ENCODE assay signal across 24 cellular contexts in genomic region chr2:238521870-238522269, GRCh38.
"Had no signal": no experiment of that assay in that cellular context is flagged by ENCODE, and none has a peak within 500 bp of the region (broad histone marks: within the 10 kb centered on the region; RNA-seq: fewer than 3 reads in every experiment).

No MANE protein-coding gene starts in this region.

- H3K4me3 ChIP-seq: heart right ventricle, lower lobe of right lung, sigmoid colon, testis, uterus had no signal

- H3K9me3 ChIP-seq: testis had no signal

- H3K27ac ChIP-seq: heart right ventricle, lower lobe of right lung, sigmoid colon, testis, uterus, VCaP had no signal

- DNase-seq: activated CD4-positive, alpha-beta T cell treated with anti-CD3 and anti-CD28 coated beads, Interleukin-2, amount 10 ng/mL, durations not matched to agents 7 days and 5 days; activated CD8-positive, alpha-beta memory T cell treated with anti-CD3 and anti-CD28 coated beads, Interleukin-2, amount 10 ng/mL, durations not matched to agents 7 days and 5 days; activated CD8-positive, alpha-beta T cell treated with anti-CD3 and anti-CD28 coated beads for 36 hours; activated effector memory CD4-positive, alpha-beta T cell treated with anti-CD3 and anti-CD28 coated beads, Interleukin-2, amount 50 U/mL, for 16 hours; activated naive CD4-positive, alpha-beta T cell treated with anti-CD3 and anti-CD28 coated beads, Interleukin-2, amount 10 ng/mL, durations not matched to agents 7 days and 5 days; activated T-cell treated with anti-CD3 and anti-CD28 coated beads for 4 hours; amygdala; heart right ventricle; islet precursor cell; lower lobe of right lung; naive thymus-derived CD4-positive, alpha-beta T cell; retina; sigmoid colon; stimulated activated CD4-positive, alpha-beta T cell treated with anti-CD3 and anti-CD28 coated beads, Interleukin-2, amount 100 ng/mL, for 48 hours; stimulated activated CD8-positive, alpha-beta memory T cell treated with anti-CD3 and anti-CD28 coated beads, Interleukin-4, amount 100 ng/mL, for 48 hours; stimulated activated naive CD4-positive, alpha-beta T cell; testis; trophoblast cell; uterus had no signal

- H3K27me3 ChIP-seq: sigmoid colon, testis, uterus had no signal

- FAIRE-seq: endometrium had no signal

- ATAC-seq: activated CD4-positive, CD25-positive, alpha-beta regulatory T cell treated with anti-CD3 and anti-CD28 coated beads, Interleukin-2, amount 50 U/mL, for 24 hours; activated CD8-positive, alpha-beta memory T cell treated with anti-CD3 and anti-CD28 coated beads, Interleukin-2, amount 10 ng/mL, durations not matched to agents 7 days and 5 days; activated CD8-positive, alpha-beta T cell treated with anti-CD3 and anti-CD28 coated beads for 36 hours; heart right ventricle; lower lobe of right lung; naive thymus-derived CD4-positive, alpha-beta T cell had no signal

- H3K4me3 Mint-ChIP-seq: activated CD4-positive, alpha-beta T cell treated with anti-CD3 and anti-CD28 coated beads, Interleukin-2, amount 10 ng/mL, durations not matched to agents 7 days and 5 days; activated CD8-positive, alpha-beta memory T cell treated with anti-CD3 and anti-CD28 coated beads, Interleukin-2, amount 10 ng/mL, durations not matched to agents 7 days and 5 days; activated CD8-positive, alpha-beta T cell treated with anti-CD3 and anti-CD28 coated beads for 36 hours; activated naive CD4-positive, alpha-beta T cell treated with anti-CD3 and anti-CD28 coated beads, Interleukin-2, amount 10 ng/mL, durations not matched to agents 7 days and 5 days; naive thymus-derived CD4-positive, alpha-beta T cell; neural crest cell had no signal

- H3K4me1 ChIP-seq: heart right ventricle, lower lobe of right lung, uterus had no signal

- H3K4me1 Mint-ChIP-seq: activated CD4-positive, alpha-beta T cell treated with anti-CD3 and anti-CD28 coated beads, Interleukin-2, amount 10 ng/mL, durations not matched to agents 7 days and 5 days; activated CD8-positive, alpha-beta memory T cell treated with anti-CD3 and anti-CD28 coated beads, Interleukin-2, amount 10 ng/mL, durations not matched to agents 7 days and 5 days; activated naive CD4-positive, alpha-beta T cell treated with anti-CD3 and anti-CD28 coated beads, Interleukin-2, amount 10 ng/mL, durations not matched to agents 7 days and 5 days had no signal

- H3K36me3 Mint-ChIP-seq: activated CD8-positive, alpha-beta memory T cell treated with anti-CD3 and anti-CD28 coated beads, Interleukin-2, amount 10 ng/mL, durations not matched to agents 7 days and 5 days; activated naive CD4-positive, alpha-beta T cell treated with anti-CD3 and anti-CD28 coated beads, Interleukin-2, amount 10 ng/mL, durations not matched to agents 7 days and 5 days had no signal

- H3K27ac Mint-ChIP-seq: activated CD4-positive, alpha-beta T cell treated with anti-CD3 and anti-CD28 coated beads, Interleukin-2, amount 10 ng/mL, durations not matched to agents 7 days and 5 days; activated CD8-positive, alpha-beta memory T cell treated with anti-CD3 and anti-CD28 coated beads, Interleukin-2, amount 10 ng/mL, durations not matched to agents 7 days and 5 days; activated CD8-positive, alpha-beta T cell treated with anti-CD3 and anti-CD28 coated beads for 36 hours; activated naive CD4-positive, alpha-beta T cell treated with anti-CD3 and anti-CD28 coated beads, Interleukin-2, amount 10 ng/mL, durations not matched to agents 7 days and 5 days; naive thymus-derived CD4-positive, alpha-beta T cell; progenitor cell of endocrine pancreas had no signal

- H3K36me3 ChIP-seq: heart right ventricle, lower lobe of right lung, sigmoid colon, uterus had no signal

- H3K27me3 Mint-ChIP-seq: activated CD4-positive, alpha-beta T cell treated with anti-CD3 and anti-CD28 coated beads, Interleukin-2, amount 10 ng/mL, durations not matched to agents 7 days and 5 days had no signal
